9 cellular contexts compared by ENCODE assay signal in genomic region chr3:58536501-58537411, GRCh38. TPM values are rescaled to one million over a fixed set of nuclear protein-coding genes. Genes with fewer than 3 reads are reported as not detected.
DNase-seq lines count a peak whose midpoint lies in the region; ATAC-seq and TF ChIP-seq lines count a peak whose summit lies in the region.
"Had no signal": no experiment of that assay in that cellular context is flagged by ENCODE, and none has a peak within 500 bp of the region (broad histone marks: within the 10 kb centered on the region; RNA-seq: fewer than 3 reads in every experiment).

TSS of gene ACOX2 (minus strand) at chr3:58537190. CDS start at chr3:58535106, 2,084 bp downstream.

- H3K27me3 ChIP-seq in sigmoid colon (no peaks in the 10 kb centered on the region), Karpas-422 (ENCODE audit: low read length) (no peaks in the 10 kb centered on the region)

- H3K4me2 ChIP-seq in Karpas-422 (ENCODE audit: low read depth, low read length, poor library complexity, severe bottlenecking): no peak within 1 kb of the TSS

- H3K36me3 ChIP-seq in sigmoid colon (peaks cover 0 to 27% (median 14%) of the 10 kb centered on the region in 4 donors), Karpas-422 (ENCODE audit: insufficient read depth, low read length) (no peaks in the 10 kb centered on the region)

- TF ChIP-seq POLR2A in sigmoid colon (IDR thresholded peaks at IDR 0.05): no peak

- TF ChIP-seq CTCF in astrocyte of the cerebellum (IDR thresholded peaks at IDR 0.05; ENCODE audit: low read depth, low read length, missing control alignments) (no peak), sigmoid colon (IDR thresholded peaks at IDR 0.05) (no peak)

- no peak within 1 kb of the TSS for H2AFZ ChIP-seq in Karpas-422 (ENCODE audit: low read length)

- in situ Hi-C loops in G401 (cut with HindIII; ENCODE audit: low sequenced_read_pairs) (no loop called here), astrocyte of the cerebellum (cut with HindIII; ENCODE audit: low sequenced_read_pairs) (no loop called here)

- peak within 1 kb of the TSS; percentile 83 to 86 (median 85) for H3K27ac ChIP-seq in sigmoid colon
- no peak within 1 kb of the TSS for H3K27ac ChIP-seq in Karpas-422 (ENCODE audit: low read length)

- H3K9ac ChIP-seq in Karpas-422 (ENCODE audit: low read length): no peak within 1 kb of the TSS

- H3K4me3 ChIP-seq in astrocyte of the cerebellum (ENCODE audit: low read depth, low read length) (peak within 1 kb of the TSS; percentile 11), sigmoid colon (peak within 1 kb of the TSS; percentile 29 to 51 (median 44)), Karpas-422 (ENCODE audit: low read length) (no peak within 1 kb of the TSS)

- H3K79me2 ChIP-seq in Karpas-422 (ENCODE audit: low read length): no peaks in the 10 kb centered on the region

- no peaks in the 10 kb centered on the region for H3K9me2 ChIP-seq in Karpas-422 (replicated peaks; ENCODE audit: insufficient read depth, low read length)

- WGBS in sigmoid colon, 2 donors: 23 to 48% methylated on average over 13 of the region's 13 CpGs

- DNase-seq in G401 (ENCODE audit: low spot score) (peak; percentile 75), astrocyte of the cerebellum (ENCODE audit: low read depth) (no peak), iPS-NIHi7 (ENCODE audit: extremely low spot score) (peak; percentile 20), sigmoid colon (peak; percentile 92), Karpas-422 (no peak), EL (no peak)
- DNase-seq: NCI-H2227 treated with DMSO at 0.1 percent for 48 hours had no signal

- peaks cover 0 to 38% (median 35%) of the 10 kb centered on the region in 4 donors for H3K4me1 ChIP-seq in sigmoid colon
- peaks cover 2% of the 10 kb centered on the region; the same call in 1 of the 2 replicates for H3K4me1 ChIP-seq in Karpas-422 (ENCODE audit: low read length)

- no peak for TF ChIP-seq EP300 in sigmoid colon (IDR thresholded peaks at IDR 0.05)

- no peaks in the 10 kb centered on the region for H3K9me3 ChIP-seq in sigmoid colon
- no peaks in the 10 kb centered on the region for H3K9me3 ChIP-seq in Karpas-422 (ENCODE audit: low read length)

- no peaks in the 10 kb centered on the region for H4K20me1 ChIP-seq in Karpas-422 (ENCODE audit: insufficient read depth, low read depth, low read length)

- ATAC-seq in HG03139 (IDR thresholded peaks at IDR 0.05; ENCODE audit: unreplicated experiment) (no peak), GM19328 (IDR thresholded peaks at IDR 0.05; ENCODE audit: unreplicated experiment) (no peak)

- intact Hi-C loops in sigmoid colon (cut with DNase I): no loop called here

RNA-seq across cellular contexts. Expression of gene ACOX2, which starts in this region (rescaled TPM):
- total RNA-seq in G401 (2014; rRNA removed; shearing (Covaris generic)): 16.1 and 25.4 TPM in 2 replicates
- 10 to 100 TPM; 26.0 to 35.8 (median 30.5) TPM for total RNA-seq in sigmoid colon
- 10 to 100 TPM in 2 of 3 donors, 1 to 10 TPM in 1; 6.9 to 18.0 (median 14.2) TPM for polyA plus RNA-seq in sigmoid colon
- total RNA-seq in Karpas-422 (2014; rRNA removed; shearing (Covaris generic); ENCODE audit: low replicate concordance): not detected in 2 replicates

Comparison
In these comparisons a context has a peak if more than half of its experiments do, and no peak if none do; other contexts are left out.
1. RNA of gene ACOX2 (total RNA-seq): 26.0 to 35.8 TPM in sigmoid colon and 16.1 to 25.4 TPM in G401; not detected in Karpas-422; every median in the first group is over 10 times any median in the second.
2. DNase-seq: peak in G401 (single experiment), iPS-NIHi7 (single experiment) and sigmoid colon (single experiment); none in astrocyte of the cerebellum (single experiment), Karpas-422 (single experiment) and EL (single experiment).